In the genomic region with DNA sequence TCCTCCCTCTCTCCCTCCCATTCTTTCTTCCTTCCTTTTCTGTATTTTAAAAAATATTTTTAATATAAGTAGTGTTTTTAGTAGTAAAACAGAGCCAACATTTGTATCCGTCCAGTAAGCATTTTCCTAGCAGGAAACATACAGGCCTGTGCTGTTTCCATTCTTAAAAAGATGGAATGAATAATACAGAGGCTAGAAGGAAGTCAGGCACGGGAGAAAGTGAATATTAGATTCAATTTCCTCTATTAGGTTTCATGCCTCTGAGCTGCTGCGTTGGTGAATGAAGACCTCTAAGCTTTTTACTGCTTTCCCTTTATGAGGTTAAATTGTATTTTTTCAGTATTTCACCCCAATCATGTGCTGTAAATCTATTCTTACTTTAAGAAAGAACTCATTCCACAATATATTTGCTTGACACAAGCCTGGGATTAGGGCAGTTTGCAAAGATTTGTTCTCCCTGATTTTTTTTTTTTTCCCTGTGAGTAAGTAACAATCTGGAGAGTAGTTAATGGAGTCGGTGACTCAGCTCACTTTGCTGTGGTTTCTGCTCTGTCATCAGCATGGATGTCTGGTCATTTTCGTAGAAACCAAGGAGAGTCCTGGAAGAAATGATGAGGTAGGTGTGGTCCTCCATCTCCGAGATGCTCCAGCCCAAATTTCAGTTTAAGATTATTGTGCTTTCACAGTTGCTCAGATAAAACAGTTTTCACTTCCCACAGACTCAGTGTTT, we compare ENCODE assay signal across 10 cellular contexts.
A peak's percentile ranks its signal among the peaks of the same experiment; 100 is the strongest.
DNase-seq lines count a peak whose midpoint lies in the region; ATAC-seq and TF ChIP-seq lines count a peak whose summit lies in the region.
"Had no signal": no experiment of that assay in that cellular context is flagged by ENCODE, and none has a peak within 500 bp of the region (broad histone marks: within the 10 kb centered on the region; RNA-seq: fewer than 3 reads in every experiment).

No MANE protein-coding gene starts in this region.

- H3K9me3 ChIP-seq in colonic mucosa (no peaks in the 10 kb centered on the region), mesenchymal stem cell (ENCODE audit: control insufficient read depth, low read length) (no peaks in the 10 kb centered on the region)

- DNase-seq in Right ventricle myocardium inferior (ENCODE audit: missing footprints) (no peak), cardiac septum (ENCODE audit: low spot score) (no peak), colonic mucosa (no peak), mesenchymal stem cell (peak; percentile 96), GM13976 (ENCODE audit: low spot score) (no peak)
- DNase-seq: activated CD4-positive, alpha-beta memory T cell treated with anti-CD3 and anti-CD28 coated beads for 36 hours; CD4-positive, CD25-positive, alpha-beta regulatory T cell had no signal

- H4K91ac ChIP-seq in mesenchymal stem cell (ENCODE audit: low read length), result no peak overlapping the region

- 0% methylated on average over 2 of the region's 6 CpGs for WGBS in mesenchymal stem cell

- H2BK12ac ChIP-seq in mesenchymal stem cell (ENCODE audit: low read length in 2 of 2), result no peak overlapping the region

- H2BK5ac ChIP-seq in mesenchymal stem cell (ENCODE audit: low read depth, low read length, poor library complexity, severe bottlenecking), result peak overlapping the region; percentile 33

- H3K14ac ChIP-seq in mesenchymal stem cell (ENCODE audit: low read length in 2 of 2), result no peak overlapping the region

- TF ChIP-seq CTCF in colonic mucosa (IDR thresholded peaks at IDR 0.05) (no peak), GM13976 (IDR thresholded peaks at IDR 0.05; ENCODE audit: borderline replicate concordance, control extremely low read depth, extremely low read depth, insufficient read depth, missing control alignments) (no peak)

- no peaks in the 10 kb centered on the region for H3K4me1 ChIP-seq in colonic mucosa
- no peaks in the 10 kb centered on the region for H3K4me1 ChIP-seq in mesenchymal stem cell (ENCODE audit: control insufficient read depth, insufficient read depth, low read depth, low read length)

- H2AFZ ChIP-seq in mesenchymal stem cell (ENCODE audit: low read depth, low read length), result no peak overlapping the region

- H3K9ac ChIP-seq in colonic mucosa (ENCODE audit: low read depth in 2 of 2, low read length in 2 of 2) (no peak overlapping the region), mesenchymal stem cell (ENCODE audit: low read length) (peak overlapping the region; percentile 94)

- H4K8ac ChIP-seq in mesenchymal stem cell (ENCODE audit: low read length), result no peak overlapping the region

- no peak overlapping the region for H3K4ac ChIP-seq in mesenchymal stem cell (ENCODE audit: low read depth in 1 of 2, low read length in 2 of 2)

- H2BK15ac ChIP-seq in mesenchymal stem cell (ENCODE audit: low read depth, poor library complexity, severe bottlenecking), result no peak overlapping the region

- in situ Hi-C loops in GM13976 (cut with MboI; ENCODE audit: low sequenced_read_pairs, unreplicated experiment), result loop anchor here (25.0 kb wide), 2 partner anchors 1414 to 1514 kb away; no protein-coding TSS in a partner anchor

- H2AK5ac ChIP-seq in mesenchymal stem cell (ENCODE audit: low read length, severe bottlenecking), result no peak overlapping the region

- H3K4me2 ChIP-seq in mesenchymal stem cell (ENCODE audit: low read length, poor library complexity, severe bottlenecking), result no peak overlapping the region

- no peaks in the 10 kb centered on the region for H3K27me3 ChIP-seq in colonic mucosa
- H3K27me3 ChIP-seq in mesenchymal stem cell (ENCODE audit: control insufficient read depth in 1 of 2, insufficient read depth in 1 of 2, low read length in 2 of 2), result peaks cover 0 to 11% of the 10 kb centered on the region in 2 experiments

- no peak overlapping the region for H3K18ac ChIP-seq in mesenchymal stem cell (ENCODE audit: low read depth in 1 of 2, low read length in 2 of 2)

- no peaks in the 10 kb centered on the region for H3K79me1 ChIP-seq in mesenchymal stem cell (replicated peaks; ENCODE audit: low read length, poor library complexity, severe bottlenecking)

- intact Hi-C loops in Right ventricle myocardium inferior (cut with DNase I), result no loop called here
- intact Hi-C loops in cardiac septum (cut with DNase I), result no loop called here
- intact Hi-C loops in colonic mucosa (cut with DNase I), result loop anchor here (10.0 kb wide), 1 partner anchor 506 kb away; no protein-coding TSS in a partner anchor

- H3K23ac ChIP-seq in mesenchymal stem cell (ENCODE audit: low read length in 2 of 2), result no peak overlapping the region

- peak overlapping the region; percentile 22 for H3K27ac ChIP-seq in colonic mucosa
- H3K27ac ChIP-seq in mesenchymal stem cell (ENCODE audit: low read length, poor library complexity, severe bottlenecking), result peak overlapping the region; percentile 80

- H3K36me3 ChIP-seq in colonic mucosa (no peaks in the 10 kb centered on the region), mesenchymal stem cell (ENCODE audit: control insufficient read depth in 1 of 2, insufficient read depth in 2 of 2, low read depth in 1 of 2, low read length in 2 of 2) (no peaks in the 10 kb centered on the region)

- H2BK120ac ChIP-seq in mesenchymal stem cell (ENCODE audit: low read depth, low read length), result no peak overlapping the region

- ATAC-seq in Right ventricle myocardium inferior (peak; percentile 46), GM21423 (IDR thresholded peaks at IDR 0.05; ENCODE audit: unreplicated experiment) (no peak), GM21360 (IDR thresholded peaks at IDR 0.05; ENCODE audit: unreplicated experiment) (no peak), HG03439 (IDR thresholded peaks at IDR 0.05; ENCODE audit: unreplicated experiment) (no peak)

- no peak overlapping the region for H3K4me3 ChIP-seq in colonic mucosa
- H3K4me3 ChIP-seq in mesenchymal stem cell (ENCODE audit: insufficient read depth in 1 of 2, low read depth in 1 of 2, low read length in 2 of 2), result peak overlapping the region in 1 of 2 experiments; percentile 38
